ENCODE assay signal across 1 cellular context in the genomic region with DNA sequence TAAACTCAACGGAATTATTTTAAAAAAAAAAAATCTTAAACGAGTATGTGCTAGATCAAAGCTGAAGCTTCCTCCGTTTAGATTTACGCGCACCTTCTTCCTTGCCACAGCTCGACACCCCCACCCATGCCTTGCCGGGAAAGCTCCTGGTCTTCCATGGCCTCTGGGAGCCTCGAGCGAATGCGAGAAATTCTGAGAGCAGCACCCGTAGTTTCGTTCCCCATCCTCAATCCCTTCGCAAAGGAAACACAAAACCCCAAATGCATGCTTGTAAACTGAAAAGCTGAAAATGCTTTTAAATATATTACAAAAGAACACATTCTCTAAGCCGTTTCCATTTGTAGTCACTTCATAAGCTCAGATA.
TF ChIP-seq lines count a peak whose summit lies in the region.

No MANE protein-coding gene starts in this region.

TF ChIP-seq in SK-N-SH, 30 proteins besides CTCF, POLR2A, EP300 and RAD21 (continued from another document):
- no peak for TF ChIP-seq MXI1 (IDR thresholded peaks at IDR 0.05; ENCODE audit: low read depth, low read length)
TF ChIP-seq in SK-N-SH: peak in this region for 0.
